Comparison of ENCODE assay signal across 9 cellular contexts in the genomic region with DNA sequence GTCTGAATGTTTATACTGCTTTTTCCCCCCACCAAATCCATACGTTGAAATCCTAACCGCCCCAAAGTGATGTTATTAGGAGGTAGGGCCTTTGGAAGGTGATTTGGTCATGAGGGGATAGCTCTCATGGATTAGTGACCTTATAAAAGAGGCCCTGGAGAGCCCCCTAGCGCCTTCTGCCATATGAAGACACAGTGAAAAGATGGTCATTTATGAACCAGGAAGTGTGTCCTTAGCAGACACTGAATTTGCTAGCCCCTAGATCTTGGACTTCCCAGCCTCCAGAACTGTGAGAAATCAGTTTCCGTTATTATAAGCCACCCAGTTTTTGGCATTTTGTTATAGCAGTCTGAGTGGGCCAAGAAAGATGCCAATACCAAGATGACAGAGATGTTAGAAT. TPM values are rescaled to one million over a fixed set of nuclear protein-coding genes. Genes with fewer than 3 reads are reported as not detected.
DNase-seq lines count a peak whose midpoint lies in the region; ATAC-seq and TF ChIP-seq lines count a peak whose summit lies in the region.
"Had no signal": no experiment of that assay in that cellular context is flagged by ENCODE, and none has a peak within 500 bp of the region (broad histone marks: within the 10 kb centered on the region; RNA-seq: fewer than 3 reads in every experiment).

No MANE protein-coding gene starts in this region.

- H4K20me1 ChIP-seq in GM23338 (replicated peaks; ENCODE audit: insufficient read depth) = no peaks in the 10 kb centered on the region

- ATAC-seq in GM23338 (peak; percentile 82), GM18907 (IDR thresholded peaks at IDR 0.05; ENCODE audit: unreplicated experiment) (no peak)

- H3K4me1 ChIP-seq in GM23338 (ENCODE audit: insufficient read depth) = no peaks in the 10 kb centered on the region

- no peak overlapping the region for H3K4me3 Mint-ChIP-seq in GM23338

- H3K27ac ChIP-seq in GM23338 (ENCODE audit: low read depth) (no peak overlapping the region), RWPE1 (no peak overlapping the region)
- H3K27ac ChIP-seq: SK-N-MC had no signal

- no peak overlapping the region for H3K27ac Mint-ChIP-seq in GM23338

- peak; percentile 60 for TF ChIP-seq CTCF in BJ (IDR thresholded peaks at IDR 0.05; ENCODE audit: insufficient read depth, low read depth, low read length)
- peak; percentile 66 to 67 for TF ChIP-seq CTCF in GM23338 (conservative IDR thresholded peaks at IDR 0.05; ENCODE audit: low read depth in 2 of 2)
- TF ChIP-seq CTCF in RWPE1 (conservative IDR thresholded peaks at IDR 0.05; ENCODE audit: low read depth) = peak; percentile 24
- TF ChIP-seq CTCF in fibroblast of the aortic adventitia (IDR thresholded peaks at IDR 0.05; ENCODE audit: insufficient read depth, low read length) = peak; percentile 50

- no peaks in the 10 kb centered on the region for H3K4me1 Mint-ChIP-seq in GM23338

- no peaks in the 10 kb centered on the region for H3K9me2 ChIP-seq in GM23338 (ENCODE audit: insufficient read depth)

- no peak for DNase-seq in BJ (ENCODE audit: low read depth)
- DNase-seq in GM23338 (ENCODE audit: low spot score) = peak; percentile 67
- DNase-seq in RWPE1 (ENCODE audit: low spot score) = no peak
- DNase-seq in fibroblast of the aortic adventitia (ENCODE audit: low read depth) = peak; percentile 57
- DNase-seq in activated T-cell treated with anti-CD3 and anti-CD28 coated beads, Interleukin-2, amount 50 U/mL, for 1 hour = no peak
- no peak for DNase-seq in DMS79 (lab: John Stamatoyannopoulos, UW)
- DNase-seq in T1000 (lab: John Stamatoyannopoulos, UW) = no peak

- H2AFZ ChIP-seq in GM23338 = no peak overlapping the region

- H3K36me3 ChIP-seq in BJ (ENCODE audit: control insufficient read depth, insufficient read depth, low read length) (no peaks in the 10 kb centered on the region), GM23338 (ENCODE audit: insufficient read depth) (no peaks in the 10 kb centered on the region)

- no peaks in the 10 kb centered on the region for H3K79me2 ChIP-seq in GM23338 (replicated peaks; ENCODE audit: insufficient read depth)

- H3K4me3 ChIP-seq in BJ (ENCODE audit: low read depth, low read length) (no peak overlapping the region), GM23338 (no peak overlapping the region), fibroblast of the aortic adventitia (ENCODE audit: low read depth, low read length) (no peak overlapping the region)
- H3K4me3 ChIP-seq: SK-N-MC had no signal

- POLR2A ChIA-PET in BJ (lab: Charles Lee) = no interaction called here
- POLR2A ChIA-PET in RWPE1 (lab: Yijun Ruan, JAX; ENCODE audit: low non-redundant PET) = no interaction called here

- no peaks in the 10 kb centered on the region for H3K36me3 Mint-ChIP-seq in GM23338 (ENCODE audit: low read depth)

- H3F3A ChIP-seq in GM23338 (replicated peaks; ENCODE audit: low read depth) = no peaks in the 10 kb centered on the region

- H3K27me3 Mint-ChIP-seq in GM23338 (ENCODE audit: insufficient read depth, low read depth, poor library complexity) = no peaks in the 10 kb centered on the region

- H3K27me3 ChIP-seq in BJ (ENCODE audit: control insufficient read depth, insufficient read depth, low read length) = no peaks in the 10 kb centered on the region
- H3K27me3 ChIP-seq in GM23338 (ENCODE audit: insufficient read depth) = no peaks in the 10 kb centered on the region

- CTCF ChIA-PET in BJ (lab: Yijun Ruan, JAX) (interaction anchor here (0.8 to 1.2 kb wide), 5 partner anchors 9 to 671 kb away, joined by 3 to 5 read pairs (median 4); no protein-coding TSS in a partner anchor), RWPE1 (lab: Yijun Ruan, JAX) (interaction anchor here (0.6 to 0.7 kb wide), 3 partner anchors 35 to 403 kb away, joined by 3 to 4 read pairs (median 3); no protein-coding TSS in a partner anchor)

- no peaks in the 10 kb centered on the region for H3K9me3 Mint-ChIP-seq in GM23338

- H3K4me2 ChIP-seq in GM23338 = no peak overlapping the region

TF ChIP-seq in GM23338, 12 proteins besides CTCF, POLR2A, EP300 and RAD21 (continues in another document):
- TF ChIP-seq ZNF462 (CRISPR knock-in tag; IDR thresholded peaks at IDR 0.05) (no peak), NANOG (IDR thresholded peaks at IDR 0.05; ENCODE audit: borderline replicate concordance) (no peak), EZH2 (IDR thresholded peaks at IDR 0.05; ENCODE audit: low read depth, unreplicated experiment) (no peak), JUNB (IDR thresholded peaks at IDR 0.05; ENCODE audit: unreplicated experiment) (no peak), ZNF331 (CRISPR knock-in tag; IDR thresholded peaks at IDR 0.05; ENCODE audit: low read depth) (no peak), STAT1 (IDR thresholded peaks at IDR 0.05; ENCODE audit: unreplicated experiment) (no peak), CREB1 (CRISPR knock-in tag; IDR thresholded peaks at IDR 0.05; ENCODE audit: low read depth) (no peak)

RNA-seq across cellular contexts. Expression of gene TSN, which starts 7.2 kb away (rescaled TPM):
- polyA plus RNA-seq in BJ (2011; rRNA removed) (41.6 and 58.7 TPM in 2 replicates), GM23338 (2016; fragmentation: Nextera tagmentation; extraction: Ambion mirVana) (49.6 and 62.5 TPM in 2 replicates)
- polyA minus RNA-seq in BJ (2011; rRNA and poly(A)+ RNA removed) = 23.3 and 29.9 TPM in 2 replicates
- total RNA-seq in GM23338 (2014; rRNA removed; shearing (Covaris generic)) = 94.2 and 94.8 TPM in 2 replicates
- total RNA-seq in fibroblast of the aortic adventitia (ENCODE audit: low replicate concordance) = 56.8 and 69.0 TPM in 2 replicates

RNA-seq across cellular contexts. Expression of gene NIFK, which starts 11.5 kb away (rescaled TPM):
- 12.4 and 29.1 TPM in 2 replicates for polyA plus RNA-seq in BJ (2011; rRNA removed)
- 5.2 and 9.6 TPM in 2 replicates for polyA minus RNA-seq in BJ (2011; rRNA and poly(A)+ RNA removed)
- 98.8 and 106 TPM in 2 replicates for total RNA-seq in GM23338 (2014; rRNA removed; shearing (Covaris generic))
- polyA plus RNA-seq in GM23338 (2016; fragmentation: Nextera tagmentation; extraction: Ambion mirVana) = 263 and 289 TPM in 2 replicates
- 49.5 and 176 TPM in 2 replicates for total RNA-seq in fibroblast of the aortic adventitia (ENCODE audit: low replicate concordance)

Comparison
In these comparisons a context has a peak if more than half of its experiments do, and no peak if none do; other contexts are left out.
1. DNase-seq: peak in GM23338 (single experiment) and fibroblast of the aortic adventitia (single experiment); none in BJ (single experiment), RWPE1 (single experiment), activated T-cell treated with anti-CD3 and anti-CD28 coated beads, Interleukin-2, amount 50 U/mL, for 1 hour (single experiment), DMS79 (single experiment) and T1000 (single experiment).
2. Peak in every context shown above with its lines, with median percentiles within 50 percentile points of each other: CTCF ChIP-seq.